In genomic region chr1:76291186-76291585, GRCh38 we compare ENCODE assay signal across 18 cellular contexts.
"Had no signal": no experiment of that assay in that cellular context is flagged by ENCODE, and none has a peak within 500 bp of the region (broad histone marks: within the 10 kb centered on the region; RNA-seq: fewer than 3 reads in every experiment).

No MANE protein-coding gene starts in this region.

- DNase-seq: activated CD8-positive, alpha-beta memory T cell treated with anti-CD3 and anti-CD28 coated beads, Interleukin-2, amount 10 ng/mL, durations not matched to agents 7 days and 5 days; activated effector memory CD4-positive, alpha-beta T cell treated with anti-CD3 and anti-CD28 coated beads, Interleukin-2, amount 50 U/mL, for 16 hours; activated T-cell treated with anti-CD3 and anti-CD28 coated beads, Interleukin-2, amount 50 U/mL, for 24 hours; cortex of kidney; effector memory CD4-positive, alpha-beta T cell; kidney had no signal

- H3K27me3 ChIP-seq: cardiac muscle cell, hepatocyte, right atrium auricular region, tibial nerve, vagina had no signal

- H3K36me3 Mint-ChIP-seq: activated CD8-positive, alpha-beta memory T cell treated with anti-CD3 and anti-CD28 coated beads, Interleukin-2, amount 10 ng/mL, durations not matched to agents 7 days and 5 days; stimulated activated memory B cell treated with anti-CD40 and anti-IgM and Interleukin-4, amounts not matched to agents 10 μg/mL and 1 μg/mL and 100 μg/mL, for 72 hours had no signal

- H3K4me1 ChIP-seq: right atrium auricular region, tibial nerve, vagina had no signal

- H3K9me3 Mint-ChIP-seq: activated T-cell treated with anti-CD3 and anti-CD28 coated beads, Interleukin-2, amount 50 U/mL, for 24 hours; stimulated activated memory B cell treated with anti-CD40 and anti-IgM and Interleukin-4, amounts not matched to agents 10 μg/mL and 1 μg/mL and 100 μg/mL, for 72 hours; T-helper 1 cell treated with Interleukin-12 subunit alpha and Interleukin-12 subunit beta and Interleukin-4 antibody, amounts not matched to agents 30 μg/mL and 1 μg/mL, for 36 hours had no signal

- H3K36me3 ChIP-seq: cardiac muscle cell, right atrium auricular region, tibial nerve, vagina had no signal

- H3K9ac ChIP-seq: parathyroid adenoma had no signal

- H3K27ac Mint-ChIP-seq: activated CD8-positive, alpha-beta memory T cell treated with anti-CD3 and anti-CD28 coated beads, Interleukin-2, amount 10 ng/mL, durations not matched to agents 7 days and 5 days; stimulated activated memory B cell treated with anti-CD40 and anti-IgM and Interleukin-4, amounts not matched to agents 10 μg/mL and 1 μg/mL and 100 μg/mL, for 72 hours; T-helper 1 cell treated with Interleukin-12 subunit alpha and Interleukin-12 subunit beta and Interleukin-4 antibody, amounts not matched to agents 30 μg/mL and 1 μg/mL, for 36 hours had no signal

- H2AFZ ChIP-seq: hepatocyte, parathyroid adenoma had no signal

- H3K27me3 Mint-ChIP-seq: activated CD8-positive, alpha-beta memory T cell treated with anti-CD3 and anti-CD28 coated beads, Interleukin-2, amount 10 ng/mL, durations not matched to agents 7 days and 5 days; activated naive CD8-positive, alpha-beta T cell; activated T-cell treated with anti-CD3 and anti-CD28 coated beads, Interleukin-2, amount 50 U/mL, for 24 hours; stimulated activated memory B cell treated with anti-CD40 and anti-IgM and Interleukin-4, amounts not matched to agents 10 μg/mL and 1 μg/mL and 100 μg/mL, for 72 hours had no signal

- H3K4me2 ChIP-seq: hepatocyte, smooth muscle cell had no signal

- H3K27ac ChIP-seq: cardiac muscle cell, epithelial cell of prostate, hepatocyte, parathyroid adenoma, right atrium auricular region, tibial nerve, vagina had no signal

- H3K4me3 ChIP-seq: cardiac muscle cell, hepatocyte, right atrium auricular region, smooth muscle cell, tibial nerve, vagina had no signal

- H3K4me3 Mint-ChIP-seq: activated CD8-positive, alpha-beta memory T cell treated with anti-CD3 and anti-CD28 coated beads, Interleukin-2, amount 10 ng/mL, durations not matched to agents 7 days and 5 days; activated naive CD8-positive, alpha-beta T cell; activated T-cell treated with anti-CD3 and anti-CD28 coated beads, Interleukin-2, amount 50 U/mL, for 24 hours; stimulated activated memory B cell treated with anti-CD40 and anti-IgM and Interleukin-4, amounts not matched to agents 10 μg/mL and 1 μg/mL and 100 μg/mL, for 72 hours; T-helper 1 cell treated with Interleukin-12 subunit alpha and Interleukin-12 subunit beta and Interleukin-4 antibody, amounts not matched to agents 30 μg/mL and 1 μg/mL, for 36 hours had no signal

- H3K9me3 ChIP-seq: right atrium auricular region, tibial nerve, vagina had no signal

- ATAC-seq: activated CD4-positive, CD25-positive, alpha-beta regulatory T cell treated with anti-CD3 and anti-CD28 coated beads, Interleukin-2, amount 50 U/mL, for 24 hours; activated CD8-positive, alpha-beta memory T cell treated with anti-CD3 and anti-CD28 coated beads, Interleukin-2, amount 10 ng/mL, durations not matched to agents 7 days and 5 days; stimulated activated memory B cell treated with anti-CD40 and anti-IgM and Interleukin-4, amounts not matched to agents 10 μg/mL and 1 μg/mL and 100 μg/mL, for 72 hours had no signal
